Comparison of ENCODE assay signal across 12 cellular contexts in genomic region chr16:55892821-55893220, GRCh38. TPM values are rescaled to one million over a fixed set of nuclear protein-coding genes. Genes with fewer than 3 reads are reported as not detected.
"Had no signal": no experiment of that assay in that cellular context is flagged by ENCODE, and none has a peak within 500 bp of the region (broad histone marks: within the 10 kb centered on the region; RNA-seq: fewer than 3 reads in every experiment).

No MANE protein-coding gene starts in this region.

- FAIRE-seq: H1, H54 had no signal

- H3K4me1 ChIP-seq: HAP-1 had no signal

- H2AFZ ChIP-seq: GM23248, GM23338 had no signal

- H3K9ac ChIP-seq: GM23248 had no signal

- H3K9me3 ChIP-seq: HAP-1 had no signal

- H3K36me3 ChIP-seq: HAP-1 had no signal

- H3K4me3 ChIP-seq: GM23248, GM23338, HAP-1 had no signal

- H3K27ac Mint-ChIP-seq: GM23338, H9, HFFc6 had no signal

- DNase-seq: GM23248, GOT3, H7, H9, HCEC 1CT, HFFc6 had no signal

- H3K27ac ChIP-seq: GM23248 had no signal

- H3K4me1 Mint-ChIP-seq: GM23338 had no signal

- H3K4me2 ChIP-seq: GM23338 had no signal

- ATAC-seq: GM23338, HCT116 had no signal

- H3K4me3 Mint-ChIP-seq: GM23338, H9, HFFc6 had no signal

RNA-seq across cellular contexts. Expression of gene CES5A, which starts 17.6 kb away (rescaled TPM):
- total RNA-seq: GM23248, GM23338, H1, H4, H7, H9, HFFc6 had no signal
- polyA plus RNA-seq: GM23248, GM23338, H1 had no signal

RNA-seq across cellular contexts. Expression of gene CES1, which starts 59.9 kb away (rescaled TPM):
- total RNA-seq: GM23248, GM23338, H7, H9, HFFc6 had no signal
